In genomic region chr6:164751395-164751794, GRCh38 we compare ENCODE assay signal across 22 cellular contexts.
"Had no signal": no experiment of that assay in that cellular context is flagged by ENCODE, and none has a peak within 500 bp of the region (broad histone marks: within the 10 kb centered on the region; RNA-seq: fewer than 3 reads in every experiment).

No MANE protein-coding gene starts in this region.

- H3K27me3 Mint-ChIP-seq: dendritic cell treated with granulocyte-macrophage colony-stimulating factor and Interleukin-4, amounts not matched to agents 40 ng/mL and 50 ng/mL, for 4 days; effector memory CD8-positive, alpha-beta T cell had no signal

- H3K4me1 ChIP-seq: colonic mucosa, foreskin keratinocyte, left lung, lower lobe of right lung had no signal

- H3K9me3 ChIP-seq: colonic mucosa, gastroesophageal sphincter, lower lobe of right lung had no signal

- H3K36me3 ChIP-seq: colonic mucosa, gastroesophageal sphincter, heart right ventricle, left lung, lower lobe of right lung had no signal

- ATAC-seq: effector memory CD8-positive, alpha-beta T cell; esophagus mucosa; foreskin keratinocyte; gastroesophageal sphincter; heart right ventricle; left cardiac atrium; left lung; left ventricle myocardium superior; lower lobe of right lung; mucosa of descending colon had no signal

- H3K4me3 ChIP-seq: colonic mucosa, gastroesophageal sphincter, heart right ventricle, left lung, lower lobe of right lung, mucosa of descending colon had no signal

- H3K36me3 Mint-ChIP-seq: mesothelial cell of epicardium had no signal

- DNase-seq: colonic mucosa; cortex of kidney; effector CD8-positive, alpha-beta T cell; effector memory CD8-positive, alpha-beta T cell; endodermal cell; erythroblast; foreskin keratinocyte; glutamatergic neuron; head of caudate nucleus; heart right ventricle; hippocampal formation; left cardiac atrium; left lung; left ventricle myocardium superior; lower lobe of right lung; mesenchymal stem cell; mucosa of descending colon had no signal

- H3K4me3 Mint-ChIP-seq: dendritic cell treated with granulocyte-macrophage colony-stimulating factor and Interleukin-4, amounts not matched to agents 40 ng/mL and 50 ng/mL, for 4 days; effector memory CD8-positive, alpha-beta T cell; endodermal cell; mesothelial cell of epicardium had no signal

- H3K27ac Mint-ChIP-seq: dendritic cell treated with granulocyte-macrophage colony-stimulating factor and Interleukin-4, amounts not matched to agents 40 ng/mL and 50 ng/mL, for 4 days; effector memory CD8-positive, alpha-beta T cell; endodermal cell; mesothelial cell of epicardium had no signal

- H3K27ac ChIP-seq: colonic mucosa, epithelial cell of prostate, foreskin keratinocyte, gastroesophageal sphincter, heart right ventricle, left lung, lower lobe of right lung had no signal

- H3K27me3 ChIP-seq: colonic mucosa, foreskin keratinocyte, gastroesophageal sphincter, heart right ventricle, left lung had no signal

- H3K9me3 Mint-ChIP-seq: endodermal cell, mesothelial cell of epicardium had no signal
